Comparison of ENCODE assay signal across 12 cellular contexts in the genomic region with DNA sequence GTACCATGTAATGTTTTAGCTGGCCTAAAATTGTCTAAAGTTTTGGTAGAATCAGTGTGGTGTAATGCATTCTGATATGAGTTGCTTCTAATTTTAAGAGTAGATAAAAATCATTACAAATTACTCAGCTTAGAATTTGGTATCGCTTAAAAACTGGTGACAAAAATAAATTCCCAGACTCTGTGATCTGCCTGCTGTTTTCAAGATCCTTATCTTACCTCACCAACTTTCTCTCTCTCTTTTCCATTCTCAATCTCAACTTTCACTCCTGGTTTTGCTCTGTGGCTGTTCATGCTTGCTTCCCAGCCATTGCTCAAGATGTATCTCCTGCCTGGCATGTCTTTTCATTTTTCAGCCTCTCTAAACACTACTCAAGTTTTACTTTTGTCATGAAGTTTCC. TPM values are rescaled to one million over a fixed set of nuclear protein-coding genes. Genes with fewer than 3 reads are reported as not detected.
DNase-seq lines count a peak whose midpoint lies in the region; TF ChIP-seq lines count a peak whose summit lies in the region.
"Had no signal": no experiment of that assay in that cellular context is flagged by ENCODE, and none has a peak within 500 bp of the region (broad histone marks: within the 10 kb centered on the region; RNA-seq: fewer than 3 reads in every experiment).

No MANE protein-coding gene starts in this region.

- no peak overlapping the region for H4K8ac ChIP-seq in trophoblast cell (ENCODE audit: low read depth, low read length)

- peak overlapping the region; percentile 2 for H3K4me3 Mint-ChIP-seq in activated CD4-positive, alpha-beta T cell treated with anti-CD3 and anti-CD28 coated beads, Interleukin-2, amount 10 ng/mL, durations not matched to agents 24 days and 14 days

- H3K4ac ChIP-seq in trophoblast cell (ENCODE audit: low read depth, low read length), result no peak overlapping the region

- no peak overlapping the region for H3K14ac ChIP-seq in trophoblast cell (ENCODE audit: low read length)

- TF ChIP-seq CTCF in BE2C (IDR thresholded peaks at IDR 0.05; ENCODE audit: low read depth, low read length), result no peak

- H4K12ac ChIP-seq in trophoblast cell (ENCODE audit: low read depth, low read length), result no peak overlapping the region

- no peak overlapping the region for H3K4me2 ChIP-seq in trophoblast cell (ENCODE audit: low read length)

- H3K4me1 ChIP-seq in ectodermal cell (ENCODE audit: control insufficient read depth, insufficient read depth, low read length) (peaks cover 6% of the 10 kb centered on the region), trophoblast cell (ENCODE audit: control insufficient read depth in 1 of 2, insufficient read depth in 2 of 2, low read length in 2 of 2) (peaks cover 0 to 6% of the 10 kb centered on the region in 2 experiments), BE2C (peaks cover 3% of the 10 kb centered on the region; the same call in 1 of the 2 replicates)

- no peak for DNase-seq in activated CD4-positive, alpha-beta T cell treated with anti-CD3 and anti-CD28 coated beads, Interleukin-2, amount 10 ng/mL, durations not matched to agents 24 days and 14 days
- no peak for DNase-seq in activated CD4-positive, alpha-beta T cell treated with anti-CD3 and anti-CD28 coated beads for 48 hours
- DNase-seq in RPMI7951 (ENCODE audit: low read depth) (peak; percentile 47), trophoblast cell (peak; percentile 17 to 60), BE2C (no peak), NOMO-1 treated with dmso at 0.1 percent for 144 hours (lab: John Stamatoyannopoulos, UW; ENCODE audit: unreplicated experiment) (no peak), NCI-H510A (lab: John Stamatoyannopoulos, UW) (no peak)
- DNase-seq: activated CD4-positive, alpha-beta T cell treated with anti-CD3 and anti-CD28 coated beads, Interleukin-2, amount 50 U/mL, for 48 hours; amniotic stem cell; DMS79; NCI-H1048 had no signal

- no peak overlapping the region for H3K18ac ChIP-seq in trophoblast cell (ENCODE audit: low read length)

- H2AK5ac ChIP-seq in trophoblast cell (ENCODE audit: low read length), result no peak overlapping the region

- intact Hi-C loops in activated CD4-positive, alpha-beta T cell treated with anti-CD3 and anti-CD28 coated beads, Interleukin-2, amount 10 ng/mL, durations not matched to agents 24 days and 14 days (cut with micrococcal nuclease), result loop anchor here (1.0 to 10.0 kb wide), 3 partner anchors 22 to 199 kb away; no protein-coding TSS in a partner anchor

- WGBS in ectodermal cell, 2 experiments, result 89 to 92% methylated on average over 1 of the region's 1 CpG
- WGBS in trophoblast cell (ENCODE audit: extremely low coverage, insufficient coverage, insufficient read length), result no CpG with 5 or more reads among the region's 1 CpG

- no peak overlapping the region for H2BK5ac ChIP-seq in trophoblast cell (ENCODE audit: low read depth, low read length, poor library complexity)

- peak overlapping the region; percentile 26 for H3K27ac ChIP-seq in ectodermal cell (ENCODE audit: insufficient read depth, low read depth, low read length, poor library complexity, severe bottlenecking)
- no peak overlapping the region for H3K27ac ChIP-seq in trophoblast cell (ENCODE audit: low read depth, low read length)

- H3K27me3 Mint-ChIP-seq in activated CD4-positive, alpha-beta T cell treated with anti-CD3 and anti-CD28 coated beads, Interleukin-2, amount 10 ng/mL, durations not matched to agents 24 days and 14 days, result no peaks in the 10 kb centered on the region

- no peaks in the 10 kb centered on the region for H3K79me1 ChIP-seq in trophoblast cell (ENCODE audit: low read length)

- no peak overlapping the region for H3K9ac ChIP-seq in trophoblast cell (ENCODE audit: low read length)

- no peaks in the 10 kb centered on the region for H3K27me3 ChIP-seq in ectodermal cell (ENCODE audit: control insufficient read depth, insufficient read depth, low read length, poor library complexity, severe bottlenecking)
- H3K27me3 ChIP-seq in trophoblast cell (ENCODE audit: insufficient read depth, low read length), result no peaks in the 10 kb centered on the region
- H3K27me3 ChIP-seq in BE2C, result no peaks in the 10 kb centered on the region

- peaks cover 25% of the 10 kb centered on the region for H3K4me1 Mint-ChIP-seq in activated CD4-positive, alpha-beta T cell treated with anti-CD3 and anti-CD28 coated beads, Interleukin-2, amount 10 ng/mL, durations not matched to agents 24 days and 14 days

- no peak overlapping the region for H2AFZ ChIP-seq in trophoblast cell (ENCODE audit: insufficient read depth, low read length, poor library complexity)

- H3K36me3 Mint-ChIP-seq in activated CD4-positive, alpha-beta T cell treated with anti-CD3 and anti-CD28 coated beads, Interleukin-2, amount 10 ng/mL, durations not matched to agents 24 days and 14 days (ENCODE audit: low read depth), result no peaks in the 10 kb centered on the region

- H3K9me3 ChIP-seq in ectodermal cell (ENCODE audit: control insufficient read depth, low read length), result no peaks in the 10 kb centered on the region
- no peaks in the 10 kb centered on the region for H3K9me3 ChIP-seq in trophoblast cell (ENCODE audit: insufficient read depth, low read depth, low read length)
- no peaks in the 10 kb centered on the region for H3K9me3 ChIP-seq in BE2C

- peak overlapping the region; percentile 20 for H3K27ac Mint-ChIP-seq in activated CD4-positive, alpha-beta T cell treated with anti-CD3 and anti-CD28 coated beads, Interleukin-2, amount 10 ng/mL, durations not matched to agents 24 days and 14 days

- H3K4me3 ChIP-seq in ectodermal cell (ENCODE audit: insufficient read depth, low read depth, low read length) (no peak overlapping the region), trophoblast cell (ENCODE audit: low read depth, low read length) (no peak overlapping the region), BE2C (ENCODE audit: low read depth, low read length) (no peak overlapping the region)

- no peaks in the 10 kb centered on the region for H3K79me2 ChIP-seq in trophoblast cell (ENCODE audit: control insufficient read depth, insufficient read depth, low read length, poor library complexity)

- H3K36me3 ChIP-seq in ectodermal cell (ENCODE audit: control insufficient read depth, insufficient read depth, low read length) (no peaks in the 10 kb centered on the region), trophoblast cell (ENCODE audit: control insufficient read depth in 1 of 2, insufficient read depth in 2 of 2, low read length in 2 of 2) (no peaks in the 10 kb centered on the region), BE2C (no peaks in the 10 kb centered on the region)

- no peaks in the 10 kb centered on the region for H3K9me3 Mint-ChIP-seq in activated CD4-positive, alpha-beta T cell treated with anti-CD3 and anti-CD28 coated beads, Interleukin-2, amount 10 ng/mL, durations not matched to agents 24 days and 14 days

- H2BK120ac ChIP-seq in trophoblast cell (ENCODE audit: insufficient read depth, low read length, poor library complexity), result no peak overlapping the region

- no peak overlapping the region for H3K23ac ChIP-seq in trophoblast cell (ENCODE audit: low read length)

- no peak overlapping the region for H2BK12ac ChIP-seq in trophoblast cell (ENCODE audit: low read length)

- H4K91ac ChIP-seq in trophoblast cell (ENCODE audit: low read depth, low read length), result no peak overlapping the region

RNA-seq across cellular contexts. Expression of gene TCF12, which starts 45.7 kb away (rescaled TPM):
- 78.6 and 89.1 TPM in 2 replicates for total RNA-seq in activated CD4-positive, alpha-beta T cell treated with anti-CD3 and anti-CD28 coated beads, Interleukin-2, amount 10 ng/mL, durations not matched to agents 24 days and 14 days
- total RNA-seq in RPMI7951 (2014; rRNA removed; shearing (Covaris generic)), result 120 and 157 TPM in 2 replicates
- 203 TPM for polyA plus RNA-seq in ectodermal cell (2013, experiment 1 of 4)
- polyA plus RNA-seq in ectodermal cell (2013, experiment 2 of 4), result 203 TPM
- polyA plus RNA-seq in ectodermal cell (2013, experiment 3 of 4), result 173 TPM
- 207 TPM for polyA plus RNA-seq in ectodermal cell (2013, experiment 4 of 4)
- 35.6 and 36.9 TPM in 2 replicates for polyA plus RNA-seq in trophoblast cell (2013)
- polyA plus RNA-seq in BE2C (2012; ENCODE audit: insufficient read depth, insufficient read length, low read depth), result 145 TPM

Comparison
In these comparisons a context has a peak if more than half of its experiments do, and no peak if none do; other contexts are left out.
1. DNase-seq: peak in RPMI7951 (single experiment) and trophoblast cell (2 of 2); none in activated CD4-positive, alpha-beta T cell treated with anti-CD3 and anti-CD28 coated beads, Interleukin-2, amount 10 ng/mL, durations not matched to agents 24 days and 14 days (single experiment), activated CD4-positive, alpha-beta T cell treated with anti-CD3 and anti-CD28 coated beads for 48 hours (single experiment), BE2C (single experiment), NOMO-1 treated with dmso at 0.1 percent for 144 hours (single experiment) and NCI-H510A (single experiment).